10 cellular contexts compared by ENCODE assay signal in genomic region chr13:20869540-20869939, GRCh38. TPM values are rescaled to one million over a fixed set of nuclear protein-coding genes. Genes with fewer than 3 reads are reported as not detected.
DNase-seq lines count a peak whose midpoint lies in the region; ATAC-seq and TF ChIP-seq lines count a peak whose summit lies in the region.
"Had no signal": no experiment of that assay in that cellular context is flagged by ENCODE, and none has a peak within 500 bp of the region (broad histone marks: within the 10 kb centered on the region; RNA-seq: fewer than 3 reads in every experiment).

No MANE protein-coding gene starts in this region.

- peak; percentile 66 for ATAC-seq in left lobe of liver
- ATAC-seq: activated T-cell treated with anti-CD3 and anti-CD28 coated beads, Interleukin-2, amount 50 U/mL, for 4 hours had no signal

- peaks cover 0 to 7% of the 10 kb centered on the region in 2 donors for H3K4me1 ChIP-seq in ascending aorta

- no peak overlapping the region for H3K27ac ChIP-seq in VCaP
- H3K27ac ChIP-seq in ascending aorta: no peak overlapping the region

- intact Hi-C loops in ascending aorta (cut with DNase I): no loop called here

- DNase-seq in AG10803 (ENCODE audit: low read depth) (peak; percentile 18), Kasumi-1 (lab: John Stamatoyannopoulos, UW) (peak; percentile 33), left lobe of liver (ENCODE audit: low spot score) (no peak), NCI-H1417 treated with DMSO at 0.1 percent for 48 hours (lab: John Stamatoyannopoulos, UW) (no peak), ascending aorta (ENCODE audit: low spot score in 2 of 2) (no peak), HEK293T (ENCODE audit: extremely low spot score) (no peak)
- DNase-seq in activated CD8-positive, alpha-beta memory T cell treated with anti-CD3 and anti-CD28 coated beads, Interleukin-2, amount 50 U/mL, for 4 hours: no peak
- DNase-seq: activated T-cell treated with anti-CD3 and anti-CD28 coated beads, Interleukin-2, amount 50 U/mL, for 4 hours; NCI-H2029 treated with DMSO at 0.1 percent for 48 hours had no signal

- H3K9me3 ChIP-seq in ascending aorta: no peaks in the 10 kb centered on the region

- no peaks in the 10 kb centered on the region for H3K27me3 ChIP-seq in ascending aorta

- TF ChIP-seq CTCF in AG10803 (conservative IDR thresholded peaks at IDR 0.05; ENCODE audit: low read length) (peak; percentile 20), VCaP (conservative IDR thresholded peaks at IDR 0.05) (peak; percentile 45), ascending aorta (IDR thresholded peaks at IDR 0.05) (no peak)

- CTCF ChIA-PET in HEK293T (lab: Yijun Ruan, JAX): interaction anchor here (0.6 to 1.0 kb wide), 2 partner anchors 12 to 165 kb away, joined by 3 to 5 read pairs; no protein-coding TSS in a partner anchor

- POLR2A ChIA-PET in HEK293T (lab: Yijun Ruan, JAX): no interaction called here

- no peaks in the 10 kb centered on the region for H3K36me3 ChIP-seq in ascending aorta

- H3K4me3 ChIP-seq in AG10803 (ENCODE audit: low read length) (no peak overlapping the region), ascending aorta (no peak overlapping the region)

TF ChIP-seq in HEK293T, 16 proteins besides CTCF, POLR2A, EP300 and RAD21:
- no peak for TF ChIP-seq NFRKB (IDR thresholded peaks at IDR 0.05)
- no peak for TF ChIP-seq HDGF (IDR thresholded peaks at IDR 0.05; ENCODE audit: borderline replicate concordance)
- no peak for TF ChIP-seq ELF4 (IDR thresholded peaks at IDR 0.05)
- no peak for TF ChIP-seq SUZ12 (IDR thresholded peaks at IDR 0.05)
- no peak for TF ChIP-seq ARNT (IDR thresholded peaks at IDR 0.05)
- TF ChIP-seq FOXA1 (IDR thresholded peaks at IDR 0.05): no peak
- TF ChIP-seq, protein P1, sequence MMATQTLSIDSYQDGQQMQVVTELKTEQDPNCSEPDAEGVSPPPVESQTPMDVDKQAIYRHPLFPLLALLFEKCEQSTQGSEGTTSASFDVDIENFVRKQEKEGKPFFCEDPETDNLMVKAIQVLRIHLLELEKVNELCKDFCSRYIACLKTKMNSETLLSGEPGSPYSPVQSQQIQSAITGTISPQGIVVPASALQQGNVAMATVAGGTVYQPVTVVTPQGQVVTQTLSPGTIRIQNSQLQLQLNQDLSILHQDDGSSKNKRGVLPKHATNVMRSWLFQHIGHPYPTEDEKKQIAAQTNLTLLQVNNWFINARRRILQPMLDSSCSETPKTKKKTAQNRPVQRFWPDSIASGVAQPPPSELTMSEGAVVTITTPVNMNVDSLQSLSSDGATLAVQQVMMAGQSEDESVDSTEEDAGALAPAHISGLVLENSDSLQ (IDR thresholded peaks at IDR 0.05): no peak
- no peak for TF ChIP-seq FOXK2 (IDR thresholded peaks at IDR 0.05)
- TF ChIP-seq BHLHE40 (IDR thresholded peaks at IDR 0.05; ENCODE audit: borderline replicate concordance): no peak
- TF ChIP-seq ZNF384 (IDR thresholded peaks at IDR 0.05): no peak
- TF ChIP-seq TARDBP (IDR thresholded peaks at IDR 0.05): no peak
- TF ChIP-seq FOXM1 (IDR thresholded peaks at IDR 0.05; ENCODE audit: borderline replicate concordance): no peak
- TF ChIP-seq CTBP1 (IDR thresholded peaks at IDR 0.05; ENCODE audit: borderline replicate concordance): no peak
- TF ChIP-seq LEF1 (IDR thresholded peaks at IDR 0.05; ENCODE audit: borderline replicate concordance): no peak
- TF ChIP-seq L3MBTL2 (conservative IDR thresholded peaks at IDR 0.05): no peak
- TF ChIP-seq SP1 (IDR thresholded peaks at IDR 0.05): no peak

RNA-seq across cellular contexts. Expression of gene XPO4, which starts 33.0 kb away (rescaled TPM):
- 5.2 TPM for total RNA-seq in left lobe of liver
- 5.1 TPM for total RNA-seq in ascending aorta

Comparison
In these comparisons a context has a peak if more than half of its experiments do, and no peak if none do; other contexts are left out.
1. DNase-seq: peak in AG10803 (single experiment) and Kasumi-1 (2 of 2); none in left lobe of liver (single experiment), NCI-H1417 treated with DMSO at 0.1 percent for 48 hours (single experiment), ascending aorta (0 of 2), activated CD8-positive, alpha-beta memory T cell treated with anti-CD3 and anti-CD28 coated beads, Interleukin-2, amount 50 U/mL, for 4 hours (single experiment) and HEK293T (single experiment).
2. CTCF ChIP-seq: peak in AG10803 (single experiment) and VCaP (single experiment); none in ascending aorta (0 of 3).